ENCODE assay signal across 6 cellular contexts in genomic region chr1:15297975-15298374, GRCh38. TPM values are rescaled to one million over a fixed set of nuclear protein-coding genes. Genes with fewer than 3 reads are reported as not detected.
"Had no signal": no experiment of that assay in that cellular context is flagged by ENCODE, and none has a peak within 500 bp of the region (broad histone marks: within the 10 kb centered on the region; RNA-seq: fewer than 3 reads in every experiment).

No MANE protein-coding gene starts in this region.

RNA-seq across cellular contexts. Expression of gene FHAD1, which starts 51.0 kb away (rescaled TPM):
- total RNA-seq: activated T-helper 1 cell treated with anti-CD3 and anti-CD28 coated beads, Interleukin-12 subunit alpha, Interleukin-12 subunit beta, Interleukin-2, Interleukin-4 antibody, amounts not matched to agents 30 ng/mL and 10 ng/mL and 1 ng/mL, durations not matched to agents 14 hours and 24 hours and 36 hours; activated T-helper 17 cell treated with anti-CD3 and anti-CD28 coated beads, Interleukin-2, amount 50 U/mL, for 72 hours; activated T-helper 2 cell treated with anti-CD3 and anti-CD28 coated beads, Interferon-gamma antibody, Interleukin-2, Interleukin-4, amounts not matched to agents 10 μg/mL and 5 μg/mL and 100 μg/mL, durations not matched to agents 14 hours and 24 hours and 36 hours; ascending aorta; bronchial epithelial cell; chondrocyte had no signal
